ENCODE assay signal across 8 cellular contexts in the genomic region with DNA sequence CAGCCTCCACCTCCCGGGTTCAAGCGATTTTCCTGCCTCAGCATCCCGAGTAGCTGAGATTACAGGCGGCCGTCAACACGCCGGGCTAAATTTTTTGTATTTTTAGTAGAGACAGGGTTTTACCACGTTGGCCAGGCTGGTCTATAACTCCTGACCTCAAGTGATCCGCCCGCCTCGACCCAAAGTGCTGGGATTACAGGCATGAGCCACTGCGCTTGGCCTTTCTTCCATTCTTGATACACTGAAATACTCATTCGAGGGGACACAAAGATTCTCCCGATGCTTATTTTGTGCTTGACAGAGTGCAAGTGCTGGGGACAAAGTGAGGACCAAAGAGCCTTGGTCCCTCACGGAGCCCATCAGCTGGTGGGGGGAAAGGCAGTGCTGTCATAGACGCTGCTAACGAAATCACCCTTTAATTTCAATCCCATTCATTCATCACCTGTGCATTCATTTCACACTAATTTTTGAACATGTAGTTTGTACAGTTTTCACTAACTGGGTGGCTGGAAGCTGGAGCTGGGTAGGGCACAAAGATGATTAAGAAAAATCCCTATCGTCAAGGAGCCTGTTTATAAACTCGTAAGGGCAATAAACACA. TPM values are rescaled to one million over a fixed set of nuclear protein-coding genes. Genes with fewer than 3 reads are reported as not detected.
DNase-seq lines count a peak whose midpoint lies in the region; ATAC-seq, FAIRE-seq and TF ChIP-seq lines count a peak whose summit lies in the region.

No MANE protein-coding gene starts in this region.

- H3K4me2 ChIP-seq in H1 (ENCODE audit: insufficient read depth in 1 of 2, low read depth in 2 of 2, low read length in 2 of 2) (peak overlapping the region; percentile 56 to 93), neuronal stem cell (ENCODE audit: insufficient read depth, low read length, poor library complexity, severe bottlenecking) (peak overlapping the region; percentile 43)

- H3K27me3 ChIP-seq in CD8-positive, alpha-beta T cell (ENCODE audit: insufficient read depth, low read length), result no peaks in the 10 kb centered on the region
- peaks cover 2 to 14% (median 8%) of the 10 kb centered on the region in 4 experiments; a peak in 6 of 7 replicates for H3K27me3 ChIP-seq in H1 (replicated peaks in 1 of 4; ENCODE audit: control insufficient read depth in 3 of 4, extremely low read depth in 1 of 4, insufficient read depth in 3 of 4, low read length in 3 of 4)
- H3K27me3 ChIP-seq in neuronal stem cell (ENCODE audit: control insufficient read depth in 3 of 3, insufficient read depth in 3 of 3, low read depth in 1 of 3, low read length in 3 of 3), result peaks cover 0 to 19% (median 5%) of the 10 kb centered on the region in 3 experiments

- no peaks in the 10 kb centered on the region for H3K9me3 Mint-ChIP-seq in CD8-positive, alpha-beta T cell

- no peak overlapping the region for H2BK15ac ChIP-seq in H1 (ENCODE audit: low read length)
- H2BK15ac ChIP-seq in neuronal stem cell (ENCODE audit: low read length), result no peak overlapping the region

- DNase-seq in CD8-positive, alpha-beta T cell, result no peak
- DNase-seq in NCI-H69 (lab: John Stamatoyannopoulos, UW) (peak; percentile 18), H1 (ENCODE audit: low read depth in 1 of 2, low spot score in 2 of 2) (no peak), neuronal stem cell (ENCODE audit: low spot score) (no peak), HPDE6-E6E7 (ENCODE audit: extremely low spot score) (no peak), ecto neural progenitor cell (ENCODE audit: low spot score) (no peak)
- no peak for DNase-seq in activated CD4-positive, CD25-positive, alpha-beta regulatory T cell (lab: John Stamatoyannopoulos, UW)

- H4K91ac ChIP-seq in H1 (replicated peaks; ENCODE audit: insufficient read length, low read length), result no peak overlapping the region
- H4K91ac ChIP-seq in neuronal stem cell (ENCODE audit: low read depth, low read length, poor library complexity), result no peak overlapping the region

- no peak overlapping the region for H2BK20ac ChIP-seq in H1 (ENCODE audit: low read length)

- intact Hi-C loops in CD8-positive, alpha-beta T cell (cut with DNase I, micrococcal nuclease), result loop anchor here (1.0 to 5.0 kb wide), 11 partner anchors 20 to 710 kb away; partner anchors contain the start of genes MTERF1 (in 2 of the 2), PEX1 (in 2 of the 2), RBM48 (in 2 of the 2) and AKAP9 (in 1 of the 2)

- no peak overlapping the region for H4K5ac ChIP-seq in H1 (ENCODE audit: insufficient read length, low read depth, low read length)

- POLR2A ChIA-PET in CD8-positive, alpha-beta T cell (lab: Charles Lee), result interaction anchor here (0.8 to 1.5 kb wide), 6 partner anchors 17 to 527 kb away, joined by 3 to 8 read pairs (median 3); partner anchors contain the start of genes CYP51A1, PEX1, RBM48 and SAMD9
- POLR2A ChIA-PET in H1 (lab: Charles Lee; ENCODE audit: partially characterized antibody), result interaction anchor here (0.7 to 3.0 kb wide), 15 partner anchors 8 to 397 kb away, joined by 3 to 27 read pairs (median 4); partner anchors contain the start of genes PEX1 and RBM48

- no peak for TF ChIP-seq RAD21 in H1 (IDR thresholded peaks at IDR 0.05 in 1 of 2, conservative IDR thresholded peaks at IDR 0.05 in 1 of 2; ENCODE audit: low read depth in 2 of 2, low read length in 2 of 2)

- no peak overlapping the region for H2BK120ac ChIP-seq in H1 (replicated peaks; ENCODE audit: low read depth, low read length)
- no peak overlapping the region for H2BK120ac ChIP-seq in neuronal stem cell (ENCODE audit: low read depth, low read length)

- H3K36me3 ChIP-seq in CD8-positive, alpha-beta T cell (ENCODE audit: insufficient read depth, low read length), result no peaks in the 10 kb centered on the region
- H3K36me3 ChIP-seq in H1 (ENCODE audit: control insufficient read depth in 2 of 4, insufficient read depth in 4 of 4, low read length in 3 of 4), result no peaks in the 10 kb centered on the region; a peak in 1 of 8 replicates
- H3K36me3 ChIP-seq in neuronal stem cell (replicated peaks in 1 of 2; ENCODE audit: control insufficient read depth in 2 of 2, insufficient read depth in 2 of 2, low read length in 2 of 2), result peaks cover 0 to 20% of the 10 kb centered on the region in 2 donors

- no peak for TF ChIP-seq CTCF in CD8-positive, alpha-beta T cell (IDR thresholded peaks at IDR 0.05)
- no peak for TF ChIP-seq CTCF in H1 (IDR thresholded peaks at IDR 0.05; ENCODE audit: control extremely low read depth in 1 of 3, insufficient read depth in 1 of 3, low read depth in 1 of 3, low read length in 3 of 3)

- no peak overlapping the region for H2BK5ac ChIP-seq in H1 (ENCODE audit: low read depth, low read length)
- H2BK5ac ChIP-seq in neuronal stem cell (ENCODE audit: low read length), result no peak overlapping the region

- H3K9me3 ChIP-seq in CD8-positive, alpha-beta T cell (ENCODE audit: low read length), result no peaks in the 10 kb centered on the region
- no peaks in the 10 kb centered on the region for H3K9me3 ChIP-seq in H1 (ENCODE audit: insufficient read depth in 2 of 2, low read depth in 1 of 2, low read length in 1 of 2)
- H3K9me3 ChIP-seq in neuronal stem cell (replicated peaks in 1 of 2; ENCODE audit: control insufficient read depth in 2 of 2, insufficient read depth in 1 of 2, low read depth in 1 of 2, low read length in 2 of 2), result no peaks in the 10 kb centered on the region

- no peak for TF ChIP-seq POLR2A in H1 (IDR thresholded peaks at IDR 0.05; ENCODE audit: control extremely low read depth in 1 of 2, low read depth in 2 of 2, low read length in 2 of 2)

- H3K18ac ChIP-seq in H1 (ENCODE audit: extremely low read depth, low read length), result no peak overlapping the region
- no peak overlapping the region for H3K18ac ChIP-seq in neuronal stem cell (ENCODE audit: low read length)

- H3K23ac ChIP-seq in H1 (ENCODE audit: insufficient read length), result no peak overlapping the region
- H3K23ac ChIP-seq in neuronal stem cell (ENCODE audit: low read depth, low read length, poor library complexity), result no peak overlapping the region

- H3K36me3 Mint-ChIP-seq in CD8-positive, alpha-beta T cell, result peaks cover 18% of the 10 kb centered on the region

- FAIRE-seq in H1 (lab: Jason Lieb, UNC), result no peak

- no peak overlapping the region for H3K27ac ChIP-seq in CD8-positive, alpha-beta T cell (ENCODE audit: low read depth, low read length)
- H3K27ac ChIP-seq in H1 (ENCODE audit: low read depth, low read length) (no peak overlapping the region), neuronal stem cell (replicated peaks; ENCODE audit: low read length) (no peak overlapping the region)

- peaks cover 46% of the 10 kb centered on the region for H3K4me1 Mint-ChIP-seq in CD8-positive, alpha-beta T cell (ENCODE audit: low read depth)

- peaks cover 32% of the 10 kb centered on the region for H3K4me1 ChIP-seq in CD8-positive, alpha-beta T cell (ENCODE audit: insufficient read depth, low read length)
- H3K4me1 ChIP-seq in H1 (replicated peaks in 1 of 4; ENCODE audit: control insufficient read depth in 3 of 4, insufficient read depth in 4 of 4, low read length in 3 of 4) (peaks cover 0 to 5% (median 0%) of the 10 kb centered on the region in 4 experiments; a peak in 3 of 7 replicates), neuronal stem cell (ENCODE audit: control insufficient read depth in 2 of 2, insufficient read depth in 1 of 2, low read depth in 1 of 2, low read length in 2 of 2) (peaks cover 2 to 4% of the 10 kb centered on the region in 2 donors)

- H4K8ac ChIP-seq in H1 (ENCODE audit: extremely low read depth, insufficient read depth, low read length) (peak overlapping the region; percentile 86; the same call in 1 of the 2 replicates), neuronal stem cell (ENCODE audit: low read depth, low read length) (no peak overlapping the region)

- no peak overlapping the region for H3K27ac Mint-ChIP-seq in CD8-positive, alpha-beta T cell

- peak overlapping the region; percentile 71 for H3K4me3 ChIP-seq in CD8-positive, alpha-beta T cell (ENCODE audit: low read depth, low read length)
- peak overlapping the region in 3 of 4 experiments; percentile 93 to 96 (median 93); a peak in 6 of 8 replicates for H3K4me3 ChIP-seq in H1 (ENCODE audit: extremely low read depth in 1 of 4, insufficient read depth in 2 of 4, low read depth in 3 of 4, low read length in 4 of 4)
- H3K4me3 ChIP-seq in neuronal stem cell (ENCODE audit: low read length in 2 of 2), result peak overlapping the region in 1 of 2 donors; percentile 76

- H3K79me1 ChIP-seq in H1 (ENCODE audit: low read depth, low read length) (0 out of 2 replicates have a peak, but pooled peaks cover 2% of the 10 kb centered on the region), neuronal stem cell (ENCODE audit: low read depth, low read length) (peaks cover 3% of the 10 kb centered on the region)

- 63% methylated on average over 19 of the region's 19 CpGs; no CpG with 5 or more reads in 1 of the 2 experiments for WGBS in H1 (ENCODE audit: extremely low coverage in 1 of 2, insufficient coverage in 1 of 2, insufficient read length in 1 of 2, insufficient replicate concordance in 2 of 2, low coverage in 1 of 2, low lambda C conversion rate in 2 of 2, missing lambda C conversion rate in 1 of 2), 2 experiments
- no CpG with 5 or more reads among the region's 19 CpGs for WGBS in neuronal stem cell (ENCODE audit: extremely low coverage in 2 of 2, insufficient read length in 2 of 2, insufficient replicate concordance in 1 of 2), 2 donors

- no peaks in the 10 kb centered on the region for H3K27me3 Mint-ChIP-seq in CD8-positive, alpha-beta T cell (ENCODE audit: low read depth)

- H4K20me1 ChIP-seq in H1 (replicated peaks in 1 of 2; ENCODE audit: control insufficient read depth in 1 of 2, insufficient read depth in 2 of 2, low read length in 2 of 2), result peaks cover 0 to 9% of the 10 kb centered on the region in 2 experiments

- ATAC-seq in CD8-positive, alpha-beta T cell, result no peak
- no peak for ATAC-seq in HG02885 (IDR thresholded peaks at IDR 0.05; ENCODE audit: poor library complexity, unreplicated experiment)

- 0 out of 2 replicates have a peak overlapping the region, but pooled peaks have one; percentile 22 for H2AFZ ChIP-seq in H1 (ENCODE audit: low read length)
- peak overlapping the region; percentile 97 for H2AFZ ChIP-seq in neuronal stem cell (ENCODE audit: low read length)

- H3K23me2 ChIP-seq in H1 (ENCODE audit: low read depth, low read length), result 0 out of 2 replicates have a peak, but pooled peaks cover 3% of the 10 kb centered on the region

- H3K56ac ChIP-seq in H1 (replicated peaks; ENCODE audit: insufficient read length, low read depth, low read length), result no peak overlapping the region

- H3K14ac ChIP-seq in H1 (ENCODE audit: insufficient read length) (no peak overlapping the region), neuronal stem cell (ENCODE audit: low read length) (no peak overlapping the region)

- CTCF ChIA-PET in CD8-positive, alpha-beta T cell (lab: Charles Lee), result interaction anchor here (0.8 to 1.7 kb wide), 8 partner anchors 8 to 143 kb away, joined by 3 to 5 read pairs (median 4); partner anchors contain the start of gene GATAD1
- CTCF ChIA-PET in H1 (lab: Charles Lee; ENCODE audit: partially characterized antibody), result interaction anchor here (0.6 to 7.6 kb wide), 19 partner anchors 8 to 1442 kb away, joined by 3 to 84 read pairs (median 4); no protein-coding TSS in a partner anchor

- H3K4ac ChIP-seq in H1 (replicated peaks; ENCODE audit: insufficient read length, low read depth, low read length) (no peak overlapping the region), neuronal stem cell (ENCODE audit: low read length) (no peak overlapping the region)

- H3K9ac ChIP-seq in H1 (replicated peaks in 1 of 4; ENCODE audit: extremely low read depth in 1 of 4, low read depth in 3 of 4, low read length in 3 of 4) (no peak overlapping the region), neuronal stem cell (ENCODE audit: low read depth, low read length, poor library complexity) (no peak overlapping the region)

- H2AK5ac ChIP-seq in H1 (ENCODE audit: low read depth, low read length) (no peak overlapping the region), neuronal stem cell (ENCODE audit: low read depth, low read length) (no peak overlapping the region)

- H3K79me2 ChIP-seq in H1 (ENCODE audit: control insufficient read depth in 1 of 2, insufficient read depth in 2 of 2, low read length in 2 of 2), result peaks cover 16 to 39% of the 10 kb centered on the region in 2 experiments

- H3K4me3 Mint-ChIP-seq in CD8-positive, alpha-beta T cell, result peak overlapping the region; percentile 96

- TF ChIP-seq EP300 in H1 (IDR thresholded peaks at IDR 0.05; ENCODE audit: borderline replicate concordance in 1 of 2, low read depth in 2 of 2, low read length in 2 of 2), result no peak

- H2BK12ac ChIP-seq in H1 (ENCODE audit: low read depth, low read length) (no peak overlapping the region), neuronal stem cell (ENCODE audit: low read length) (no peak overlapping the region)

RNA-seq across cellular contexts. Expression of gene FAM133B, which starts 0.6 kb away (rescaled TPM):
- 10 to 100 TPM; 83.0 to 85.1 TPM for total RNA-seq in CD8-positive, alpha-beta T cell
- total RNA-seq in H1 (2021; fragmentation: NEBNext Ultra II Directional; extraction: Animal tissue kit (Norgen Biotek cat#: 25700)), result 38.0 and 39.0 TPM in 2 replicates
- polyA plus RNA-seq in H1 (2011; rRNA removed), result 9.0 and 21.7 TPM in 2 replicates
- 21.6 TPM for polyA plus RNA-seq in H1 (2011; cell fraction: cytosol; rRNA removed)
- polyA plus RNA-seq in H1 (2011; cell fraction: nucleus; rRNA removed), result 19.3 TPM
- polyA plus RNA-seq in H1 (2012, experiment 1 of 2), result 20.5 to 36.1 TPM (median 21.9 TPM) in 4 replicates
- 5.1 TPM for polyA plus RNA-seq in H1 (2012, experiment 2 of 2)
- 94.1 TPM for polyA plus RNA-seq in H1 (2013, experiment 1 of 2)
- 93.3 TPM for polyA plus RNA-seq in H1 (2013, experiment 2 of 2)
- polyA minus RNA-seq in H1 (2011; rRNA and poly(A)+ RNA removed), result 11.2 and 43.1 TPM in 2 replicates
- 14.6 TPM for polyA minus RNA-seq in H1 (2011; cell fraction: cytosol; rRNA and poly(A)+ RNA removed)
- polyA minus RNA-seq in H1 (2011; cell fraction: nucleus; rRNA and poly(A)+ RNA removed), result 25.2 TPM
- polyA plus RNA-seq in neuronal stem cell (2013, experiment 1 of 2), result 91.8 TPM
- polyA plus RNA-seq in neuronal stem cell (2013, experiment 2 of 2), result 97.5 TPM
